4 cellular contexts compared by ENCODE assay signal in the genomic region with DNA sequence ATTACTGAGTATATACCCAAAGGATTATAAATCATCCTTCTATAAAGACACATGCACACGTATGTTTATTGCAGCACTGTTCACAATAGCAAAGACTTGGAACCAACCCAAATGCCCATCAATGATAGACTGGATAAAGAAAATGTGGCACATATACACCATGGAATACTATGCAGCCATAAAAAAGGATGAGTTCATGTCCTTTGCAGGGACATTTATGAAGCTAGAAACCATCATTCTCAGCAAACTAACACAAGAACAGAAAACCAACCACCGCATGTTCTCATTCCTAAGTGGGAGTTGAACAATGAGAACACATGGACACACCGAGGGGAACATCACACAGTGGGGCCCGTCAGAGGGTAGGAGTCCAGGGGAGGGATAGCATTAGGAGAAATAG. TPM values are rescaled to one million over a fixed set of nuclear protein-coding genes. Genes with fewer than 3 reads are reported as not detected.
"Had no signal": no experiment of that assay in that cellular context is flagged by ENCODE, and none has a peak within 500 bp of the region (broad histone marks: within the 10 kb centered on the region; RNA-seq: fewer than 3 reads in every experiment).

No MANE protein-coding gene starts in this region.

RNA-seq across cellular contexts. Expression of a gene that starts 50.8 kb away (rescaled TPM):
- total RNA-seq: LHCN-M2, M059J, MCF 10A, NCI-H460 had no signal
